In the genomic region with DNA sequence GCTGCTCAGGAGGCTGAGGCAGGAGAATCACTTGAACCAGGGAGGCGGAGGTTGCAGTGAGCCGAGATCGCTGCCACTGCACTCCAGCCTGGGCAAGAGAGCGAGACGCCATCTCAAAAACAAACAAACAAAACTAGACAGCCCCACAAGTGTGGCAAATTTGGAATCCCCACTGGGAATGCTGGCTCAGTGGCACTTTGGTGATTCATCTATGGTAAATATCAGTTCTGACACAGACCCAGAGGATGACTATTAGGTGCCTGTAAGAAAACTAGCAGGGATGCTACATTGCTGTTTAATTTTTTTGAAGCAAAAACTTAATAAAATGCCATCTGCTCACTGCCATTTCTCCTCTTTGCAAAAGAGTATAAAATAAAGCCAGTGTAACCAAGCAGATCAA, we compare ENCODE assay signal across 20 cellular contexts.
A peak's percentile ranks its signal among the peaks of the same experiment; 100 is the strongest.
DNase-seq lines count a peak whose midpoint lies in the region; ATAC-seq, FAIRE-seq and TF ChIP-seq lines count a peak whose summit lies in the region.
"Had no signal": no experiment of that assay in that cellular context is flagged by ENCODE, and none has a peak within 500 bp of the region (broad histone marks: within the 10 kb centered on the region; RNA-seq: fewer than 3 reads in every experiment).

No MANE protein-coding gene starts in this region.

- TF ChIP-seq EP300 in A549 (IDR thresholded peaks at IDR 0.05) = no peak

- H3K9me3 ChIP-seq in A549 = no peaks in the 10 kb centered on the region
- H3K9me3 ChIP-seq in BE2C = no peaks in the 10 kb centered on the region
- H3K9me3 ChIP-seq: gastrocnemius medialis, neutrophil, SJSA1, stomach had no signal

- H3K4me2 ChIP-seq in A549 = peak overlapping the region; percentile 64

- FAIRE-seq in A549 (lab: Jason Lieb, UNC) (no peak), GM19239 (lab: Jason Lieb, UNC) (no peak)

- no peak for TF ChIP-seq POLR2A in A549 (IDR thresholded peaks at IDR 0.05; ENCODE audit: low read length)

- CTCF ChIA-PET in A549 (lab: Yijun Ruan, JAX) = interaction anchor here (0.7 to 2.4 kb wide), 3 partner anchors 11 to 144 kb away, joined by 3 to 8 read pairs (median 3); a partner anchor contains a TSS

- H3K4me3 ChIP-seq in A549 = no peak overlapping the region
- no peak overlapping the region for H3K4me3 ChIP-seq in BE2C (ENCODE audit: low read depth, low read length)
- H3K4me3 ChIP-seq: gastrocnemius medialis, SJSA1, stomach had no signal

- TF ChIP-seq RAD21 in A549 (conservative IDR thresholded peaks at IDR 0.05 in 1 of 2, IDR thresholded peaks at IDR 0.05 in 1 of 2) = no peak; a peak in 1 of 5 replicates

- ATAC-seq in A549 = peak; percentile 20 to 54; a peak in 3 of 6 replicates
- ATAC-seq in foreskin keratinocyte = peak; percentile 16
- ATAC-seq: CD8-positive, alpha-beta T cell; gastrocnemius medialis; T-helper 17 cell had no signal

- H3K4me1 ChIP-seq in A549 (peaks cover 66% of the 10 kb centered on the region), foreskin keratinocyte (peaks cover 11% of the 10 kb centered on the region), BE2C (no peaks in the 10 kb centered on the region)
- H3K4me1 ChIP-seq: gastrocnemius medialis had no signal

- no peaks in the 10 kb centered on the region for H3K36me3 ChIP-seq in BE2C
- H3K36me3 ChIP-seq: gastrocnemius medialis, neutrophil, SJSA1, stomach had no signal

- peaks cover 9% of the 10 kb centered on the region for H3K27me3 ChIP-seq in foreskin keratinocyte
- no peaks in the 10 kb centered on the region for H3K27me3 ChIP-seq in BE2C
- H3K27me3 ChIP-seq: gastrocnemius medialis, SJSA1, stomach had no signal

- TF ChIP-seq CTCF in A549 (IDR thresholded peaks at IDR 0.05) = no peak
- no peak for TF ChIP-seq CTCF in foreskin keratinocyte (conservative IDR thresholded peaks at IDR 0.05)
- TF ChIP-seq CTCF in BE2C (IDR thresholded peaks at IDR 0.05; ENCODE audit: low read depth, low read length) = no peak

- POLR2A ChIA-PET in A549 (lab: Yijun Ruan, JAX) = no interaction called here

- H3K27ac ChIP-seq in A549 = peak overlapping the region; percentile 34 to 61; a peak in 5 of 6 replicates
- peak overlapping the region; percentile 85 for H3K27ac ChIP-seq in foreskin keratinocyte
- H3K27ac ChIP-seq: gastrocnemius medialis, neutrophil, SJSA1, stomach had no signal

- WGBS in A549 (ENCODE audit: missing lambda C conversion rate) = 7% methylated on average over 5 of the region's 5 CpGs

- peak; percentile 38 to 50 for DNase-seq in A549 (ENCODE audit: low read depth in 1 of 2, low spot score in 1 of 2)
- DNase-seq in ELR (ENCODE audit: low read depth) = peak; percentile 72
- peak; percentile 54 for DNase-seq in RPMI7951 (ENCODE audit: low read depth)
- DNase-seq in foreskin keratinocyte = no peak
- DNase-seq in NCI-H1048 (lab: John Stamatoyannopoulos, UW) = no peak
- DNase-seq in DMS114 treated with DMSO at 0.1 percent for 48 hours (lab: John Stamatoyannopoulos, UW; ENCODE audit: unreplicated experiment) = no peak
- no peak for DNase-seq in GM19239 (ENCODE audit: insufficient read length, low spot score)
- DNase-seq in BE2C = no peak
- DNase-seq: activated CD4-positive, alpha-beta T cell treated with anti-CD3 and anti-CD28 coated beads, Interleukin-2, amount 50 U/mL, for 48 hours; activated gamma-delta T cell treated with Interleukin-2 at 50 U/mL for 16 hours; anterior cingulate cortex; CD8-positive, alpha-beta T cell; gastrocnemius medialis; islet precursor cell; KBM-7; NCI-H510A treated with DMSO at 0.1 percent for 48 hours; stomach; T-helper 17 cell had no signal

TF ChIP-seq in A549, 52 proteins besides CTCF, POLR2A, EP300 and RAD21:
- TF ChIP-seq, protein P1, sequence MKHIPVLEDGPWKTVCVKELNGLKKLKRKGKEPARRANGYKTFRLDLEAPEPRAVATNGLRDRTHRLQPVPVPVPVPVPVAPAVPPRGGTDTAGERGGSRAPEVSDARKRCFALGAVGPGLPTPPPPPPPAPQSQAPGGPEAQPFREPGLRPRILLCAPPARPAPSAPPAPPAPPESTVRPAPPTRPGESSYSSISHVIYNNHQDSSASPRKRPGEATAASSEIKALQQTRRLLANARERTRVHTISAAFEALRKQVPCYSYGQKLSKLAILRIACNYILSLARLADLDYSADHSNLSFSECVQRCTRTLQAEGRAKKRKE (CRISPR knock-in tag; IDR thresholded peaks at IDR 0.05; ENCODE audit: low read depth) = no peak
- peak; percentile 74 for TF ChIP-seq FOSL2 (IDR thresholded peaks at IDR 0.05)
- peak; percentile 82 for TF ChIP-seq FOSL2 (CRISPR knock-in tag; IDR thresholded peaks at IDR 0.05)
- peak; percentile 50; the same call in 1 of the 2 replicates for TF ChIP-seq GATA3 (IDR thresholded peaks at IDR 0.05; ENCODE audit: borderline replicate concordance)
- no peak for TF ChIP-seq MYC (IDR thresholded peaks at IDR 0.05; ENCODE audit: borderline replicate concordance, low read length)
- TF ChIP-seq JUNB (IDR thresholded peaks at IDR 0.05) = peak; percentile 57; the same call in 1 of the 2 replicates

Comparison
In these comparisons a context has a peak if more than half of its experiments do, and no peak if none do; other contexts are left out.
1. DNase-seq: peak in A549 (2 of 2), ELR (single experiment) and RPMI7951 (single experiment); none in foreskin keratinocyte (0 of 2), NCI-H1048 (single experiment), DMS114 treated with DMSO at 0.1 percent for 48 hours (single experiment), GM19239 (single experiment) and BE2C (single experiment).